Comparison of ENCODE assay signal across 24 cellular contexts in genomic region chr1:33089457-33089856, GRCh38.
"Had no signal": no experiment of that assay in that cellular context is flagged by ENCODE, and none has a peak within 500 bp of the region (broad histone marks: within the 10 kb centered on the region; RNA-seq: fewer than 3 reads in every experiment).

No MANE protein-coding gene starts in this region.

- H3K27me3 Mint-ChIP-seq: naive thymus-derived CD8-positive, alpha-beta T cell had no signal

- H3K4me3 ChIP-seq: esophagus muscularis mucosa, heart right ventricle, left lung, sigmoid colon, tibial nerve had no signal

- ATAC-seq: foreskin keratinocyte, heart right ventricle, left lung had no signal

- H3K27me3 ChIP-seq: brain microvascular endothelial cell, esophagus muscularis mucosa, foreskin keratinocyte, heart right ventricle, left lung, sigmoid colon, tibial nerve had no signal

- H3K36me3 ChIP-seq: brain microvascular endothelial cell, esophagus muscularis mucosa, left lung, sigmoid colon had no signal

- H3K4me1 ChIP-seq: foreskin keratinocyte, left lung, sigmoid colon had no signal

- H3K9me3 Mint-ChIP-seq: activated B cell treated with CpG ODN at 0.5 μM for 24 hours; activated naive CD4-positive, alpha-beta T cell treated with anti-CD3 and anti-CD28 coated beads, Interleukin-2, amount 10 ng/mL, durations not matched to agents 7 days and 5 days; activated T-helper 1 cell treated with anti-CD3 and anti-CD28 coated beads, Interleukin-12 subunit alpha, Interleukin-12 subunit beta, Interleukin-2, Interleukin-4 antibody, amounts not matched to agents 30 ng/mL and 10 ng/mL and 1 ng/mL, durations not matched to agents 14 hours and 24 hours and 36 hours; dendritic cell treated with granulocyte-macrophage colony-stimulating factor and Interleukin-4, amounts not matched to agents 40 ng/mL and 50 ng/mL, for 4 days; naive thymus-derived CD8-positive, alpha-beta T cell; neural crest cell; T-helper 2 cell treated with Interferon-gamma antibody and Interleukin-4, amounts not matched to agents 5 μg/mL and 100 μg/mL, for 36 hours had no signal

- H3K27ac ChIP-seq: brain microvascular endothelial cell, esophagus muscularis mucosa, foreskin keratinocyte, heart right ventricle, left lung, sigmoid colon, tibial nerve had no signal

- DNase-seq: activated B cell treated with CpG ODN at 0.5 μM for 24 hours; activated CD4-positive, alpha-beta T cell treated with anti-CD3 and anti-CD28 coated beads, Interleukin-2, amount 50 U/mL, for 1 hour; activated gamma-delta T cell; activated naive CD4-positive, alpha-beta T cell treated with anti-CD3 and anti-CD28 coated beads, Interleukin-2, amount 10 ng/mL, durations not matched to agents 7 days and 5 days; activated T-cell treated with anti-CD3 and anti-CD28 coated beads, Interleukin-2, amount 50 U/mL, for 1 hour; amniotic stem cell; brain microvascular endothelial cell; caudate nucleus; foreskin keratinocyte; heart right ventricle; kidney glomerular epithelial cell; left lung; naive thymus-derived CD8-positive, alpha-beta T cell; sigmoid colon; stimulated activated CD4-positive, alpha-beta T cell treated with anti-CD3 and anti-CD28 coated beads, Interleukin-15, amount 100 ng/mL, for 24 hours; stimulated activated CD4-positive, alpha-beta T cell treated with anti-CD3 and anti-CD28 coated beads, Interleukin-2, amount 100 ng/mL, for 24 hours; stimulated activated naive CD4-positive, alpha-beta T cell treated with Interleukin-2 at 50 U/mL for 16 hours; T-helper 1 cell had no signal

- H3K9me3 ChIP-seq: esophagus muscularis mucosa, heart right ventricle, left lung, sigmoid colon, tibial nerve had no signal

- H3K36me3 Mint-ChIP-seq: activated naive CD4-positive, alpha-beta T cell treated with anti-CD3 and anti-CD28 coated beads, Interleukin-2, amount 10 ng/mL, durations not matched to agents 7 days and 5 days had no signal

- H3K4me3 Mint-ChIP-seq: activated B cell treated with CpG ODN at 0.5 μM for 24 hours; activated naive CD4-positive, alpha-beta T cell treated with anti-CD3 and anti-CD28 coated beads, Interleukin-2, amount 10 ng/mL, durations not matched to agents 7 days and 5 days; activated T-helper 1 cell treated with anti-CD3 and anti-CD28 coated beads, Interleukin-12 subunit alpha, Interleukin-12 subunit beta, Interleukin-2, Interleukin-4 antibody, amounts not matched to agents 30 ng/mL and 10 ng/mL and 1 ng/mL, durations not matched to agents 14 hours and 24 hours and 36 hours; dendritic cell treated with granulocyte-macrophage colony-stimulating factor and Interleukin-4, amounts not matched to agents 40 ng/mL and 50 ng/mL, for 4 days; neural crest cell had no signal
